In the genomic region with DNA sequence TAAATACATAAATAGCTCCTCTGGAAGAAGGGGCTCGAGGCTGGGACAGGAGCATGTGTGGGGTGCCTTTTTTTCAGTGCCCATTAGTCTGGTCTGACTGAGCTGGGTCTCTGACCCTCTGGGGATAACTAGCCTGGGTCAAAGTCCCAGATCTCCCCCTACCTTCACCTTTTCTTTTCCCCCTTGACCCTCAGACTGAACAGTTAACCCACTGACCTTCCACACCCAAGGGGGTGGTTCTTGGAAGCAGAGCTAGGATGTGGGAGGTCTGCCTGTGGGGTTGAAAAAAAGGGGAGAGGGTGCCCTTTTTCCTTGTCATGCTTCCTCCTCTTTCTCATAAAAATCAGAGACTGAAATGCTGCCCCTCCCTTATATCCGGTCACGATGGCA, we compare ENCODE assay signal across 8 cellular contexts. TPM values are rescaled to one million over a fixed set of nuclear protein-coding genes. Genes with fewer than 3 reads are reported as not detected.
DNase-seq lines count a peak whose midpoint lies in the region; ATAC-seq, FAIRE-seq and TF ChIP-seq lines count a peak whose summit lies in the region.

No MANE protein-coding gene starts in this region.

- TF ChIP-seq RAD21 in GM12878 (IDR thresholded peaks at IDR 0.05; ENCODE audit: insufficient read depth, low read depth, low read length): no peak

- H3K27me3 Mint-ChIP-seq in activated naive CD4-positive, alpha-beta T cell treated with anti-CD3 and anti-CD28 coated beads, Interleukin-2, amount 10 ng/mL, durations not matched to agents 7 days and 5 days: peaks cover 73% of the 10 kb centered on the region

- BruUV-seq in GM12878 (replicated peaks; lab: Mats Ljungman, UMichigan): TSS peak; percentile 92

- H3K36me3 ChIP-seq in GM12878 (ENCODE audit: control insufficient read depth in 2 of 2, insufficient read depth in 2 of 2, low read length in 1 of 2) (no peaks in the 10 kb centered on the region), lower lobe of right lung (no peaks in the 10 kb centered on the region), transverse colon (no peaks in the 10 kb centered on the region)

- H3K27ac ChIP-seq in GM12878 (ENCODE audit: control insufficient read depth, insufficient read depth) (peak overlapping the region; percentile 79), lower lobe of right lung (peak overlapping the region; percentile 80), transverse colon (peak overlapping the region; percentile 84 to 88 (median 88))

- H3K27me3 ChIP-seq in GM12878 (replicated peaks in 1 of 2; ENCODE audit: control insufficient read depth in 2 of 2, insufficient read depth in 2 of 2, low read length in 1 of 2) (0 out of 4 replicates have a peak, but pooled peaks cover 0 to 4% of the 10 kb centered on the region in 2 experiments), lower lobe of right lung (ENCODE audit: low read depth) (peaks cover 5% of the 10 kb centered on the region), transverse colon (peaks cover 15% of the 10 kb centered on the region)

- H3K79me2 ChIP-seq in GM12878 (ENCODE audit: control insufficient read depth, insufficient read depth, low read length): no peaks in the 10 kb centered on the region

- SMC1A ChIA-PET in GM12878 (lab: Charles Lee; ENCODE audit: uncharacterized antibody, unreplicated experiment): interaction anchor here (0.6 to 2.6 kb wide), 33 partner anchors 8 to 323 kb away, joined by 3 to 20 read pairs (median 5); a partner anchor contains a TSS

- ATAC-seq in GM12878: no peak
- ATAC-seq in lower lobe of right lung: no peak
- ATAC-seq in HG03378 (IDR thresholded peaks at IDR 0.05; ENCODE audit: unreplicated experiment): no peak

- in situ Hi-C loops in GM12878 (cut with MboI) (loop anchor here (5.0 to 10.0 kb wide), 2 partner anchors 144 to 196 kb away; no protein-coding TSS in a partner anchor), transverse colon (cut with MboI; ENCODE audit: low pct_ligation_motif_present in 1 of 4, low pct_unique_long_range_greater_than_20kb in 1 of 4, low sequenced_read_pairs in 3 of 4) (no loop called here)

- TF ChIP-seq EP300 in GM12878 (IDR thresholded peaks at IDR 0.05; ENCODE audit: borderline replicate concordance in 1 of 2, control insufficient read depth in 1 of 2, low read depth in 2 of 2, low read length in 2 of 2) (no peak; a peak in 1 of 4 replicates), transverse colon (IDR thresholded peaks at IDR 0.05; ENCODE audit: low read depth) (no peak)

- peaks cover 61% of the 10 kb centered on the region for H3K4me1 Mint-ChIP-seq in activated naive CD4-positive, alpha-beta T cell treated with anti-CD3 and anti-CD28 coated beads, Interleukin-2, amount 10 ng/mL, durations not matched to agents 7 days and 5 days

- H3K4me1 ChIP-seq in GM12878 (ENCODE audit: control insufficient read depth, insufficient read depth, low read length) (peaks cover 30% of the 10 kb centered on the region), lower lobe of right lung (peaks cover 36% of the 10 kb centered on the region), transverse colon (peaks cover 19 to 46% (median 31%) of the 10 kb centered on the region in 4 donors)

- RAD21 ChIA-PET in GM12878 (lab: Charles Lee; ENCODE audit: unreplicated experiment): interaction anchor here (0.5 to 2.6 kb wide), 32 partner anchors 11 to 1642 kb away, joined by 3 to 22 read pairs (median 4); a partner anchor contains a TSS

- H3K4me3 Mint-ChIP-seq in activated naive CD4-positive, alpha-beta T cell treated with anti-CD3 and anti-CD28 coated beads, Interleukin-2, amount 10 ng/mL, durations not matched to agents 7 days and 5 days: peak overlapping the region; percentile 94

- peak overlapping the region; percentile 95 for H3K27ac Mint-ChIP-seq in activated naive CD4-positive, alpha-beta T cell treated with anti-CD3 and anti-CD28 coated beads, Interleukin-2, amount 10 ng/mL, durations not matched to agents 7 days and 5 days

- TF ChIP-seq CTCF in GM12878 (IDR thresholded peaks at IDR 0.05 in 2 of 3, conservative IDR thresholded peaks at IDR 0.05 in 1 of 3; ENCODE audit: control insufficient read depth in 2 of 3, extremely low read depth in 1 of 3, insufficient read depth in 1 of 3, low read depth in 3 of 3, low read length in 3 of 3): no peak
- TF ChIP-seq CTCF in lower lobe of right lung (IDR thresholded peaks at IDR 0.05): no peak
- TF ChIP-seq CTCF in transverse colon (IDR thresholded peaks at IDR 0.05): no peak

- WGBS in GM12878 (ENCODE audit: insufficient coverage, insufficient replicate concordance, low lambda C conversion rate, missing lambda C conversion rate): 12% methylated on average over 3 of the region's 3 CpGs
- WGBS in transverse colon (ENCODE audit: low coverage in 1 of 2), 2 donors: 24 to 57% methylated on average over 1 to 3 of the region's 3 CpGs

- H4K20me1 ChIP-seq in GM12878 (ENCODE audit: control insufficient read depth, insufficient read depth): 0 out of 2 replicates have a peak, but pooled peaks cover 2% of the 10 kb centered on the region

- H3K4me3 ChIP-seq in GM12878: peak overlapping the region; percentile 85
- H3K4me3 ChIP-seq in lower lobe of right lung: peak overlapping the region; percentile 83
- H3K4me3 ChIP-seq in transverse colon: peak overlapping the region in 3 of 4 donors; percentile 37 to 84 (median 56)

- H3K9ac ChIP-seq in GM12878 (ENCODE audit: control insufficient read depth, insufficient read depth, low read length): peak overlapping the region; percentile 71

- CTCF ChIA-PET in activated naive CD4-positive, alpha-beta T cell treated with anti-CD3 and anti-CD28 coated beads, Interleukin-2, amount 10 ng/mL, durations not matched to agents 7 days and 5 days (lab: Charles Lee): interaction anchor here (0.5 to 2.4 kb wide), 38 partner anchors 9 to 293 kb away, joined by 3 to 14 read pairs (median 5); a partner anchor contains a TSS
- CTCF ChIA-PET in GM12878 (lab: Yijun Ruan, JAX): interaction anchor here (0.6 to 11.0 kb wide), 64 partner anchors 9 to 447 kb away, joined by 3 to 540 read pairs (median 5); a partner anchor contains a TSS

- H3K4me2 ChIP-seq in GM12878 (ENCODE audit: control insufficient read depth, insufficient read depth): peak overlapping the region; percentile 99

- FAIRE-seq in GM12878 (lab: Jason Lieb, UNC): no peak

- H3K9me3 Mint-ChIP-seq in activated naive CD4-positive, alpha-beta T cell treated with anti-CD3 and anti-CD28 coated beads, Interleukin-2, amount 10 ng/mL, durations not matched to agents 7 days and 5 days: no peaks in the 10 kb centered on the region

- POLR2A ChIA-PET in GM12878 (lab: Charles Lee): interaction anchor here (0.7 to 1.8 kb wide), 14 partner anchors 8 to 229 kb away, joined by 3 to 11 read pairs (median 4); a partner anchor contains a TSS

- H2AFZ ChIP-seq in GM12878 (ENCODE audit: control insufficient read depth, low read depth, low read length): peak overlapping the region; percentile 97

- TF ChIP-seq POLR2A in GM12878 (IDR thresholded peaks at IDR 0.05; ENCODE audit: low read depth, low read length) (no peak), transverse colon (IDR thresholded peaks at IDR 0.05) (no peak)

- no peak for DNase-seq in activated naive CD4-positive, alpha-beta T cell treated with anti-CD3 and anti-CD28 coated beads, Interleukin-2, amount 10 ng/mL, durations not matched to agents 7 days and 5 days
- DNase-seq in activated naive CD4-positive, alpha-beta T cell treated with Interleukin-2 at 50 U/mL for 16 hours: no peak
- DNase-seq in GM12878 (ENCODE audit: low read depth, low spot score) (no peak), lower lobe of right lung (no peak), transverse colon (no peak), NCI-H774 (lab: John Stamatoyannopoulos, UW) (no peak), NCI-H1105 (lab: John Stamatoyannopoulos, UW) (no peak)

- intact Hi-C loops in GM12878 (cut with micrococcal nuclease; ENCODE audit: unreplicated experiment) (loop anchor here (5.0 kb wide), 1 partner anchor 164 kb away; no protein-coding TSS in a partner anchor), lower lobe of right lung (cut with DNase I) (no loop called here), transverse colon (cut with DNase I; ENCODE audit: low total_unique reads) (no loop called here)

- H3K36me3 Mint-ChIP-seq in activated naive CD4-positive, alpha-beta T cell treated with anti-CD3 and anti-CD28 coated beads, Interleukin-2, amount 10 ng/mL, durations not matched to agents 7 days and 5 days: no peaks in the 10 kb centered on the region

- no peaks in the 10 kb centered on the region for H3K9me3 ChIP-seq in GM12878 (replicated peaks; ENCODE audit: control insufficient read depth, insufficient read depth, low read length)
- H3K9me3 ChIP-seq in lower lobe of right lung: no peaks in the 10 kb centered on the region
- no peaks in the 10 kb centered on the region for H3K9me3 ChIP-seq in transverse colon

RNA-seq across cellular contexts. Expression of a gene that starts 0.9 kb away (rescaled TPM):
- total RNA-seq in GM12878 (2013; cell fraction: nucleolus; rRNA removed): 0.51 and 0.69 TPM in 2 replicates
- total RNA-seq in GM12878 (2014; rRNA removed) (0.71 and 1.0 TPM in 2 replicates), GM12878 (2014; rRNA removed; fragmentation: Illumina TruSeq; extraction: Trizol) (0.31 and 0.32 TPM in 2 replicates), GM12878 (2021) (1.1 and 1.2 TPM in 2 replicates), lower lobe of right lung (0.21 TPM), transverse colon (1 to 10 TPM in 1 of 4 donors, under 1 TPM in 2, not detected in 1; 0.41 to 1.2 (median 0.79) TPM)
- 0.33 TPM for polyA plus RNA-seq in GM12878 (2011; ENCODE audit: low read depth)
- polyA plus RNA-seq in GM12878 (2011; rRNA removed) (0.97 and 1.2 TPM in 2 replicates), GM12878 (2014; fragmentation: Illumina TruSeq; extraction: Trizol) (0.32 and 0.79 TPM in 2 replicates), GM12878 (2014; fragmentation: Nextera tagmentation; extraction: Ambion mirVana) (under 1 TPM; 0.32 to 0.46 TPM), GM12878 (2014; rRNA removed) (0.53 and 1.4 TPM in 2 replicates), GM12878 (2016; fragmentation: Nextera tagmentation; extraction: Ambion mirVana) (under 1 TPM; 0.27 to 0.82 TPM)
- polyA plus RNA-seq in GM12878 (2011; cell fraction: cytosol; rRNA removed): 0.96 and 1.5 TPM in 2 replicates
- polyA plus RNA-seq in GM12878 (2011; cell fraction: nucleus; rRNA removed): 4.4 and 6.4 TPM in 2 replicates
- 0.19 and 0.28 TPM in 2 replicates for polyA plus RNA-seq in GM12878 (2012)
- 0.98 and 1.5 TPM in 2 replicates for polyA minus RNA-seq in GM12878 (2011; rRNA and poly(A)+ RNA removed)
- polyA minus RNA-seq in GM12878 (2011; cell fraction: cytosol; rRNA and poly(A)+ RNA removed): 0.31 TPM in 1 of 2 replicates, not detected in the other
- polyA minus RNA-seq in GM12878 (2011; cell fraction: nucleus; rRNA and poly(A)+ RNA removed): 0.38 and 0.97 TPM in 2 replicates

RNA-seq across cellular contexts. Expression of a gene that starts 3.6 kb away (rescaled TPM):
- total RNA-seq in GM12878 (2013; cell fraction: nucleolus; rRNA removed): 0.79 and 1.3 TPM in 2 replicates
- total RNA-seq in GM12878 (2014; rRNA removed) (0.51 and 1.5 TPM in 2 replicates), GM12878 (2014; rRNA removed; fragmentation: Illumina TruSeq; extraction: Trizol) (0.36 and 0.78 TPM in 2 replicates), GM12878 (2021) (0.64 and 0.77 TPM in 2 replicates), lower lobe of right lung (not detected), transverse colon (not detected)
- 0.16 TPM for polyA plus RNA-seq in GM12878 (2011; ENCODE audit: low read depth)
- polyA plus RNA-seq in GM12878 (2011; rRNA removed) (2.2 and 2.5 TPM in 2 replicates), GM12878 (2014; fragmentation: Illumina TruSeq; extraction: Trizol) (0.38 and 0.70 TPM in 2 replicates), GM12878 (2014; fragmentation: Nextera tagmentation; extraction: Ambion mirVana) (under 1 TPM; 0.13 to 0.18 TPM), GM12878 (2014; rRNA removed) (0.58 and 1.9 TPM in 2 replicates), GM12878 (2016; fragmentation: Nextera tagmentation; extraction: Ambion mirVana) (under 1 TPM; 0.09 to 0.14 TPM)
- 3.1 and 4.4 TPM in 2 replicates for polyA plus RNA-seq in GM12878 (2011; cell fraction: cytosol; rRNA removed)
- polyA plus RNA-seq in GM12878 (2011; cell fraction: nucleus; rRNA removed): 1.3 and 1.9 TPM in 2 replicates
- 0.12 and 0.73 TPM in 2 replicates for polyA plus RNA-seq in GM12878 (2012)
- 2.8 and 6.2 TPM in 2 replicates for polyA minus RNA-seq in GM12878 (2011; rRNA and poly(A)+ RNA removed)
- 1.6 and 2.0 TPM in 2 replicates for polyA minus RNA-seq in GM12878 (2011; cell fraction: cytosol; rRNA and poly(A)+ RNA removed)
- polyA minus RNA-seq in GM12878 (2011; cell fraction: nucleus; rRNA and poly(A)+ RNA removed): 3.5 and 6.3 TPM in 2 replicates

RNA-seq across cellular contexts. Expression of a gene that starts 21.0 kb away (rescaled TPM):
- 37.8 and 38.9 TPM in 2 replicates for total RNA-seq in GM12878 (2013; cell fraction: nucleolus; rRNA removed)
- total RNA-seq in GM12878 (2014; rRNA removed) (78.1 and 79.8 TPM in 2 replicates), GM12878 (2014; rRNA removed; fragmentation: Illumina TruSeq; extraction: Trizol) (47.3 and 51.7 TPM in 2 replicates), GM12878 (2021) (101 and 102 TPM in 2 replicates), lower lobe of right lung (54.2 TPM), transverse colon (10 to 100 TPM in 3 of 4 donors, not detected in 1; 11.7 to 87.2 (median 27.3) TPM)
- 72.3 TPM for polyA plus RNA-seq in GM12878 (2011; ENCODE audit: low read depth)
- polyA plus RNA-seq in GM12878 (2011; rRNA removed) (42.5 and 68.9 TPM in 2 replicates), GM12878 (2014; fragmentation: Illumina TruSeq; extraction: Trizol) (63.7 and 89.0 TPM in 2 replicates), GM12878 (2014; fragmentation: Nextera tagmentation; extraction: Ambion mirVana) (10 to 100 TPM; 19.5 to 75.6 TPM), GM12878 (2014; rRNA removed) (98.7 and 106 TPM in 2 replicates), GM12878 (2016; fragmentation: Nextera tagmentation; extraction: Ambion mirVana) (10 to 100 TPM; 71.1 to 81.3 TPM)
- polyA plus RNA-seq in GM12878 (2011; cell fraction: cytosol; rRNA removed): 45.6 and 45.9 TPM in 2 replicates
- 245 and 345 TPM in 2 replicates for polyA plus RNA-seq in GM12878 (2011; cell fraction: nucleus; rRNA removed)
- polyA plus RNA-seq in GM12878 (2012): 80.4 and 88.1 TPM in 2 replicates
- polyA minus RNA-seq in GM12878 (2011; rRNA and poly(A)+ RNA removed): 24.9 and 34.8 TPM in 2 replicates
- polyA minus RNA-seq in GM12878 (2011; cell fraction: cytosol; rRNA and poly(A)+ RNA removed): 20.1 and 23.3 TPM in 2 replicates
- polyA minus RNA-seq in GM12878 (2011; cell fraction: nucleus; rRNA and poly(A)+ RNA removed): 35.5 and 59.9 TPM in 2 replicates

RNA-seq across cellular contexts. Expression of a gene that starts 24.1 kb away (rescaled TPM):
- 0.39 TPM in 1 of 2 replicates, not detected in the other for total RNA-seq in GM12878 (2013; cell fraction: nucleolus; rRNA removed)
- total RNA-seq in GM12878 (2014; rRNA removed): not detected in 2 replicates
- not detected in 2 replicates for total RNA-seq in GM12878 (2014; rRNA removed; fragmentation: Illumina TruSeq; extraction: Trizol)
- 0.13 and 0.16 TPM in 2 replicates for total RNA-seq in GM12878 (2021)
- polyA plus RNA-seq in GM12878 (2011; ENCODE audit: low read depth): 0.12 TPM
- polyA plus RNA-seq in GM12878 (2011; rRNA removed): 0.10 TPM in 2 replicates
- 0.13 and 0.24 TPM in 2 replicates for polyA plus RNA-seq in GM12878 (2011; cell fraction: cytosol; rRNA removed)
- polyA plus RNA-seq in GM12878 (2011; cell fraction: nucleus; rRNA removed): 0.16 TPM in 2 replicates
- 0.12 and 0.17 TPM in 2 replicates for polyA plus RNA-seq in GM12878 (2012)
- polyA plus RNA-seq in GM12878 (2014; fragmentation: Illumina TruSeq; extraction: Trizol): 0.14 and 0.22 TPM in 2 replicates
- under 1 TPM in 1 of 2 experiments, not detected in 1; 0.04 TPM for polyA plus RNA-seq in GM12878 (2014; fragmentation: Nextera tagmentation; extraction: Ambion mirVana)
- 0.14 and 0.22 TPM in 2 replicates for polyA plus RNA-seq in GM12878 (2014; rRNA removed)
- polyA plus RNA-seq in GM12878 (2016; fragmentation: Nextera tagmentation; extraction: Ambion mirVana): not detected
- 0.22 TPM in 1 of 2 replicates, not detected in the other for polyA minus RNA-seq in GM12878 (2011; rRNA and poly(A)+ RNA removed)
- not detected in 2 replicates for polyA minus RNA-seq in GM12878 (2011; cell fraction: cytosol; rRNA and poly(A)+ RNA removed)
- polyA minus RNA-seq in GM12878 (2011; cell fraction: nucleus; rRNA and poly(A)+ RNA removed): 0.24 and 0.57 TPM in 2 replicates
- not detected for total RNA-seq in lower lobe of right lung
- total RNA-seq in transverse colon: not detected

RNA-seq across cellular contexts. Expression of a gene that starts 27.8 kb away (rescaled TPM):
- total RNA-seq in GM12878 (2013; cell fraction: nucleolus; rRNA removed): 40.4 and 55.4 TPM in 2 replicates
- total RNA-seq in GM12878 (2014; rRNA removed) (11.7 TPM in 2 replicates), GM12878 (2014; rRNA removed; fragmentation: Illumina TruSeq; extraction: Trizol) (10.8 and 12.0 TPM in 2 replicates), GM12878 (2021) (24.9 and 26.1 TPM in 2 replicates), lower lobe of right lung (79.3 TPM), transverse colon (10 to 100 TPM; 26.3 to 56.9 (median 33.3) TPM)
- 12.4 TPM for polyA plus RNA-seq in GM12878 (2011; ENCODE audit: low read depth)
- polyA plus RNA-seq in GM12878 (2011; rRNA removed) (12.4 and 13.9 TPM in 2 replicates), GM12878 (2014; fragmentation: Illumina TruSeq; extraction: Trizol) (17.2 and 23.0 TPM in 2 replicates), GM12878 (2014; fragmentation: Nextera tagmentation; extraction: Ambion mirVana) (1 to 10 TPM; 4.6 to 6.2 TPM), GM12878 (2014; rRNA removed) (13.9 and 15.3 TPM in 2 replicates), GM12878 (2016; fragmentation: Nextera tagmentation; extraction: Ambion mirVana) (1 to 10 TPM; 7.8 to 8.9 TPM)
- polyA plus RNA-seq in GM12878 (2011; cell fraction: cytosol; rRNA removed): 11.7 and 12.3 TPM in 2 replicates
- polyA plus RNA-seq in GM12878 (2011; cell fraction: nucleus; rRNA removed): 40.0 and 41.3 TPM in 2 replicates
- polyA plus RNA-seq in GM12878 (2012): 17.9 and 18.6 TPM in 2 replicates
- 10.0 and 12.7 TPM in 2 replicates for polyA minus RNA-seq in GM12878 (2011; rRNA and poly(A)+ RNA removed)
- 3.9 and 7.0 TPM in 2 replicates for polyA minus RNA-seq in GM12878 (2011; cell fraction: cytosol; rRNA and poly(A)+ RNA removed)
- 9.7 and 17.4 TPM in 2 replicates for polyA minus RNA-seq in GM12878 (2011; cell fraction: nucleus; rRNA and poly(A)+ RNA removed)
